In genomic region chr18:67717800-67718199, GRCh38 we compare ENCODE assay signal across 27 cellular contexts.
"Had no signal": no experiment of that assay in that cellular context is flagged by ENCODE, and none has a peak within 500 bp of the region (broad histone marks: within the 10 kb centered on the region; RNA-seq: fewer than 3 reads in every experiment).

No MANE protein-coding gene starts in this region.

- H3K4me3 Mint-ChIP-seq: activated CD4-positive, alpha-beta memory T cell treated with anti-CD3 and anti-CD28 coated beads, Interleukin-2, amount 10 ng/mL, durations not matched to agents 7 days and 5 days; activated CD4-positive, alpha-beta T cell treated with anti-CD3 and anti-CD28 coated beads, Interleukin-2, amount 10 ng/mL, durations not matched to agents 7 days and 5 days; activated naive CD8-positive, alpha-beta T cell; activated T-cell treated with anti-CD3 and anti-CD28 coated beads, Interleukin-2, amount 50 U/mL, for 4 hours; activated T-helper 17 cell treated with anti-CD3 and anti-CD28 coated beads, Interleukin-2, amount 50 U/mL, for 72 hours; central memory CD8-positive, alpha-beta T cell; dendritic cell treated with granulocyte-macrophage colony-stimulating factor and Interleukin-4, amounts not matched to agents 40 ng/mL and 50 ng/mL, for 4 days; endodermal cell; T-helper 17 cell; T-helper 2 cell treated with Interferon-gamma antibody and Interleukin-4, amounts not matched to agents 5 μg/mL and 100 μg/mL, for 36 hours had no signal

- DNase-seq: activated CD4-positive, alpha-beta memory T cell treated with anti-CD3 and anti-CD28 coated beads, Interleukin-2, amount 10 ng/mL, durations not matched to agents 7 days and 5 days; activated CD4-positive, alpha-beta T cell treated with anti-CD3 and anti-CD28 coated beads for 1 hour; activated CD4-positive, alpha-beta T cell treated with anti-CD3 and anti-CD28 coated beads for 4 hours; activated CD4-positive, alpha-beta T cell treated with anti-CD3 and anti-CD28 coated beads, Interleukin-2, amount 10 ng/mL, durations not matched to agents 7 days and 5 days; activated CD4-positive, alpha-beta T cell treated with anti-CD3 and anti-CD28 coated beads, Interleukin-2, amount 50 U/mL, for 4 hours; activated effector memory CD4-positive, alpha-beta T cell treated with Interleukin-2 at 50 U/mL for 16 hours; activated gamma-delta T cell treated with Interleukin-2 at 50 U/mL for 16 hours; activated naive CD4-positive, alpha-beta T cell treated with anti-CD3 and anti-CD28 coated beads, Interleukin-2, amount 50 U/mL, for 16 hours; activated naive CD4-positive, alpha-beta T cell treated with Interleukin-2 at 50 U/mL for 16 hours; activated T-cell treated with anti-CD3 and anti-CD28 coated beads, Interleukin-2, amount 50 U/mL, for 4 hours; amniotic stem cell; anterior cingulate cortex; brain microvascular endothelial cell; dorsolateral prefrontal cortex; effector memory CD4-positive, alpha-beta T cell; endodermal cell; foreskin keratinocyte; gastrocnemius medialis; T-helper 1 cell; T-helper 17 cell had no signal

- H3K27ac Mint-ChIP-seq: activated CD4-positive, alpha-beta memory T cell treated with anti-CD3 and anti-CD28 coated beads, Interleukin-2, amount 10 ng/mL, durations not matched to agents 7 days and 5 days; activated CD4-positive, alpha-beta T cell treated with anti-CD3 and anti-CD28 coated beads, Interleukin-2, amount 10 ng/mL, durations not matched to agents 7 days and 5 days; activated naive CD8-positive, alpha-beta T cell; activated T-helper 17 cell treated with anti-CD3 and anti-CD28 coated beads, Interleukin-2, amount 50 U/mL, for 72 hours; dendritic cell treated with granulocyte-macrophage colony-stimulating factor and Interleukin-4, amounts not matched to agents 40 ng/mL and 50 ng/mL, for 4 days; endodermal cell; T-helper 17 cell; T-helper 2 cell treated with Interferon-gamma antibody and Interleukin-4, amounts not matched to agents 5 μg/mL and 100 μg/mL, for 36 hours had no signal

- H3K4me3 ChIP-seq: coronary artery, dorsolateral prefrontal cortex, esophagus muscularis mucosa, gastrocnemius medialis had no signal

- H3K36me3 ChIP-seq: brain microvascular endothelial cell, esophagus muscularis mucosa, gastrocnemius medialis had no signal

- H3K4me1 Mint-ChIP-seq: activated CD4-positive, alpha-beta memory T cell treated with anti-CD3 and anti-CD28 coated beads, Interleukin-2, amount 10 ng/mL, durations not matched to agents 7 days and 5 days; activated CD4-positive, alpha-beta T cell treated with anti-CD3 and anti-CD28 coated beads, Interleukin-2, amount 10 ng/mL, durations not matched to agents 7 days and 5 days; activated T-helper 17 cell treated with anti-CD3 and anti-CD28 coated beads, Interleukin-2, amount 50 U/mL, for 72 hours; central memory CD8-positive, alpha-beta T cell; endodermal cell; T-helper 17 cell had no signal

- H3K4me1 ChIP-seq: esophagus muscularis mucosa, foreskin keratinocyte, gastrocnemius medialis had no signal

- H3K27me3 Mint-ChIP-seq: activated CD4-positive, alpha-beta memory T cell treated with anti-CD3 and anti-CD28 coated beads, Interleukin-2, amount 10 ng/mL, durations not matched to agents 7 days and 5 days; activated CD4-positive, alpha-beta T cell treated with anti-CD3 and anti-CD28 coated beads, Interleukin-2, amount 10 ng/mL, durations not matched to agents 7 days and 5 days; activated naive CD8-positive, alpha-beta T cell; activated T-helper 17 cell treated with anti-CD3 and anti-CD28 coated beads, Interleukin-2, amount 50 U/mL, for 72 hours; central memory CD8-positive, alpha-beta T cell; dendritic cell treated with granulocyte-macrophage colony-stimulating factor and Interleukin-4, amounts not matched to agents 40 ng/mL and 50 ng/mL, for 4 days; T-helper 17 cell had no signal

- H3K27ac ChIP-seq: brain microvascular endothelial cell, coronary artery, dorsolateral prefrontal cortex, esophagus muscularis mucosa, foreskin keratinocyte, gastrocnemius medialis had no signal

- H3K27me3 ChIP-seq: brain microvascular endothelial cell, dorsolateral prefrontal cortex, esophagus muscularis mucosa, foreskin keratinocyte, gastrocnemius medialis had no signal

- H3K9me3 Mint-ChIP-seq: activated CD4-positive, alpha-beta memory T cell treated with anti-CD3 and anti-CD28 coated beads, Interleukin-2, amount 10 ng/mL, durations not matched to agents 7 days and 5 days; activated CD4-positive, alpha-beta T cell treated with anti-CD3 and anti-CD28 coated beads, Interleukin-2, amount 10 ng/mL, durations not matched to agents 7 days and 5 days; activated T-helper 17 cell treated with anti-CD3 and anti-CD28 coated beads, Interleukin-2, amount 50 U/mL, for 72 hours; central memory CD8-positive, alpha-beta T cell; dendritic cell treated with granulocyte-macrophage colony-stimulating factor and Interleukin-4, amounts not matched to agents 40 ng/mL and 50 ng/mL, for 4 days; T-helper 2 cell treated with Interferon-gamma antibody and Interleukin-4, amounts not matched to agents 5 μg/mL and 100 μg/mL, for 36 hours had no signal

- H3K9me3 ChIP-seq: esophagus muscularis mucosa, gastrocnemius medialis had no signal

- ATAC-seq: activated T-cell treated with anti-CD3 and anti-CD28 coated beads, Interleukin-2, amount 50 U/mL, for 4 hours; activated T-helper 17 cell treated with anti-CD3 and anti-CD28 coated beads, Interleukin-2, amount 50 U/mL, for 72 hours; foreskin keratinocyte; gastrocnemius medialis; T-helper 17 cell had no signal

- H3K36me3 Mint-ChIP-seq: activated naive CD8-positive, alpha-beta T cell had no signal
